In genomic region chr10:511101-511848, GRCh38 we compare ENCODE assay signal across 1 cellular context.
TF ChIP-seq lines count a peak whose summit lies in the region.

No MANE protein-coding gene starts in this region.

TF ChIP-seq in HepG2, 621 proteins besides CTCF, POLR2A, EP300 and RAD21 (continued from another document):
- TF ChIP-seq ARID4A (CRISPR knock-in tag; IDR thresholded peaks at IDR 0.05; ENCODE audit: borderline replicate concordance) (peak; percentile 24; the same call in 1 of the 2 replicates), SALL1 (CRISPR knock-in tag; IDR thresholded peaks at IDR 0.05) (peak; percentile 64), MTF1 (CRISPR knock-in tag; IDR thresholded peaks at IDR 0.05) (no peak), MAFG (CRISPR knock-in tag; IDR thresholded peaks at IDR 0.05) (no peak), MED1 (CRISPR knock-in tag; IDR thresholded peaks at IDR 0.05) (no peak)
TF ChIP-seq in HepG2: peak in this region for 67.
